In genomic region chr13:33472446-33472845, GRCh38 we compare ENCODE assay signal across 2 cellular contexts.
TF ChIP-seq lines count a peak whose summit lies in the region.

No MANE protein-coding gene starts in this region.

TF ChIP-seq in IMR-90, 13 proteins besides CTCF, POLR2A, EP300 and RAD21:
- no peak for TF ChIP-seq NFE2L2 (IDR thresholded peaks at IDR 0.05; ENCODE audit: low read depth, low read length)
TF ChIP-seq in IMR-90: peak in this region for 0.

TF ChIP-seq in H1, 55 proteins besides CTCF, POLR2A, EP300 and RAD21:
- no peak for TF ChIP-seq ASH2L (IDR thresholded peaks at IDR 0.05; ENCODE audit: low read length)
- no peak for TF ChIP-seq ATF3 (IDR thresholded peaks at IDR 0.05; ENCODE audit: insufficient read depth, low read depth, low read length)
- no peak for TF ChIP-seq SIRT6 (IDR thresholded peaks at IDR 0.05; ENCODE audit: low read length)
- no peak for TF ChIP-seq TAF1 (IDR thresholded peaks at IDR 0.05; ENCODE audit: low read depth, low read length)
- TF ChIP-seq CREB1 (IDR thresholded peaks at IDR 0.05), result no peak
- no peak for TF ChIP-seq EZH2 (IDR thresholded peaks at IDR 0.05; ENCODE audit: low read depth, low read length, severe bottlenecking)
- no peak for TF ChIP-seq SAP30 (IDR thresholded peaks at IDR 0.05; ENCODE audit: insufficient read depth, insufficient replicate concordance, low read length)
- TF ChIP-seq JUN (IDR thresholded peaks at IDR 0.05; ENCODE audit: low read depth, low read length), result no peak
- TF ChIP-seq POLR2AphosphoS5 (IDR thresholded peaks at IDR 0.05; ENCODE audit: low read depth, low read length), result no peak
